In genomic region chrX:16727637-16728036, GRCh38 we compare ENCODE assay signal across 25 cellular contexts.
"Had no signal": no experiment of that assay in that cellular context is flagged by ENCODE, and none has a peak within 500 bp of the region (broad histone marks: within the 10 kb centered on the region; RNA-seq: fewer than 3 reads in every experiment).

No MANE protein-coding gene starts in this region.

- H2AFZ ChIP-seq: PC-9 had no signal

- H3K36me3 ChIP-seq: Peyer's patch had no signal

- H3K27ac ChIP-seq: HL-60, KMS-11, PC-9, Peyer's patch, SJCRH30 had no signal

- H3K9me3 ChIP-seq: Peyer's patch, SJCRH30 had no signal

- H3K9ac ChIP-seq: KMS-11 had no signal

- H3K27me3 ChIP-seq: Peyer's patch, SJCRH30 had no signal

- H3K4me2 ChIP-seq: KMS-11, PC-9 had no signal

- ATAC-seq: K562, Right ventricle myocardium inferior, SK-N-SH treated with all-trans-retinoic acid at 6 μM for 48 hours had no signal

- H3K4me3 ChIP-seq: K562, PC-9, Peyer's patch, SJCRH30 had no signal

- H3K4me1 ChIP-seq: Peyer's patch, SJCRH30 had no signal

- DNase-seq: Kasumi-1, MV-4-11, NCI-H1092, NCI-H1105 treated with DMSO at 0.1 percent for 48 hours, NCI-H1417 treated with DMSO at 0.1 percent for 48 hours, NCI-H146, NCI-H1694 treated with DMSO at 0.1 percent for 48 hours, NCI-H1930, NCI-H2081, NCI-H2107, NCI-H226, NCI-H446, NCI-H510A, NCI-H524 treated with DMSO at 0.1 percent for 48 hours, NCI-H69, NCI-H774, PC-9, Peyer's patch, SHP77 treated with DMSO at 0.1 percent for 48 hours, SJCRH30 had no signal
